In genomic region chr9:4226331-4227250, GRCh38 we compare ENCODE assay signal across 15 cellular contexts.
DNase-seq lines count a peak whose midpoint lies in the region; ATAC-seq and TF ChIP-seq lines count a peak whose summit lies in the region.
"Had no signal": no experiment of that assay in that cellular context is flagged by ENCODE, and none has a peak within 500 bp of the region (broad histone marks: within the 10 kb centered on the region; RNA-seq: fewer than 3 reads in every experiment).

No MANE protein-coding gene starts in this region.

- RAD21 ChIA-PET in HCT116 (lab: Charles Lee; ENCODE audit: low non-redundant PET in 1 of 2, low total read pairs in 2 of 2, uncharacterized antibody in 2 of 2, unreplicated experiment in 2 of 2): no interaction called here

- H3K4me3 ChIP-seq in Caco-2 (ENCODE audit: low read depth, low read length) (no peak overlapping the region), HCT116 (replicated peaks in 1 of 2; ENCODE audit: low read depth in 1 of 2, low read length in 2 of 2) (no peak overlapping the region)
- H3K4me3 ChIP-seq: esophagus squamous epithelium, PC-9, prostate gland had no signal

- in situ Hi-C loops in GM13977 (cut with MboI; ENCODE audit: low pct_unique_long_range_greater_than_20kb, low sequenced_read_pairs, unreplicated experiment): no loop called here

- DNase-seq in Caco-2: peak; percentile 4 to 38
- no peak for DNase-seq in HCT116 (ENCODE audit: low read depth, low spot score)
- no peak for DNase-seq in WTC11 (ENCODE audit: low spot score)
- DNase-seq in myocyte (ENCODE audit: low read depth): peak; percentile 18
- no peak for DNase-seq in GM13977 (ENCODE audit: low spot score)
- DNase-seq: activated naive CD4-positive, alpha-beta T cell treated with anti-CD3 and anti-CD28 coated beads, Interleukin-2, amount 10 ng/mL, durations not matched to agents 7 days and 5 days; DMS 273 treated with DMSO at 0.1 percent for 48 hours; esophagus squamous epithelium; MM.1S; NCI-H1930; NCI-H524 treated with DMSO at 0.1 percent for 48 hours had no signal

- no peaks in the 10 kb centered on the region for H3K9me2 ChIP-seq in HCT116 (ENCODE audit: insufficient read depth)

- CTCF ChIA-PET in Caco-2 (lab: Charles Lee): no interaction called here
- CTCF ChIA-PET in HCT116 (lab: Charles Lee): interaction anchor here (3.4 kb wide), 1 partner anchor 149 kb away, joined by 19 read pairs; no protein-coding TSS in a partner anchor
- CTCF ChIA-PET in WTC11 (lab: Charles Lee): interaction anchor here (0.6 to 1.4 kb wide), 3 partner anchors 8 to 89 kb away, joined by 3 to 4 read pairs (median 3); no protein-coding TSS in a partner anchor

- POLR2A ChIA-PET in Caco-2 (lab: Charles Lee): no interaction called here
- POLR2A ChIA-PET in HCT116 (lab: Charles Lee): no interaction called here
- POLR2A ChIA-PET in WTC11 (lab: Charles Lee): no interaction called here

- H3K4me1 ChIP-seq in Caco-2: peaks cover 21% of the 10 kb centered on the region
- peaks cover 0 to 55% of the 10 kb centered on the region in 2 experiments; a peak in 2 of 4 replicates for H3K4me1 ChIP-seq in HCT116 (ENCODE audit: control insufficient read depth in 1 of 2, insufficient read depth in 2 of 2, low read length in 2 of 2)
- H3K4me1 ChIP-seq: prostate gland had no signal

- H3K36me3 ChIP-seq in Caco-2 (ENCODE audit: control insufficient read depth, insufficient read depth, low read length) (no peaks in the 10 kb centered on the region), HCT116 (ENCODE audit: control insufficient read depth in 1 of 2, insufficient read depth in 2 of 2, low read length in 2 of 2) (no peaks in the 10 kb centered on the region)
- H3K36me3 ChIP-seq: esophagus squamous epithelium, prostate gland had no signal

- H3K79me2 ChIP-seq in HCT116 (ENCODE audit: insufficient read depth, low read length): no peaks in the 10 kb centered on the region

- H3K27me3 ChIP-seq in Caco-2 (replicated peaks; ENCODE audit: control insufficient read depth, insufficient read depth, low read length): no peaks in the 10 kb centered on the region
- no peaks in the 10 kb centered on the region for H3K27me3 ChIP-seq in HCT116 (ENCODE audit: insufficient read depth, low read length)
- H3K27me3 ChIP-seq: esophagus squamous epithelium had no signal

- H3K9me3 ChIP-seq in Caco-2 (no peaks in the 10 kb centered on the region), HCT116 (ENCODE audit: control insufficient read depth in 1 of 2, insufficient read depth in 1 of 2, low read depth in 1 of 2, low read length in 2 of 2) (no peaks in the 10 kb centered on the region)
- H3K9me3 ChIP-seq: esophagus squamous epithelium, prostate gland had no signal

- H3K9me3 Mint-ChIP-seq in Caco-2 (ENCODE audit: unreplicated experiment): no peaks in the 10 kb centered on the region
- H3K9me3 Mint-ChIP-seq in WTC11: no peaks in the 10 kb centered on the region
- H3K9me3 Mint-ChIP-seq: activated naive CD4-positive, alpha-beta T cell treated with anti-CD3 and anti-CD28 coated beads, Interleukin-2, amount 10 ng/mL, durations not matched to agents 7 days and 5 days had no signal

- H3K27me3 Mint-ChIP-seq in Caco-2 (ENCODE audit: insufficient read depth, unreplicated experiment) (no peaks in the 10 kb centered on the region), WTC11 (ENCODE audit: low read depth) (no peaks in the 10 kb centered on the region)
- H3K27me3 Mint-ChIP-seq: activated naive CD4-positive, alpha-beta T cell treated with anti-CD3 and anti-CD28 coated beads, Interleukin-2, amount 10 ng/mL, durations not matched to agents 7 days and 5 days had no signal

- ATAC-seq in HCT116: no peak
- ATAC-seq in WTC11: 0 out of 2 replicates have a peak, but pooled peaks have one; percentile 22
- ATAC-seq in GM18909 (IDR thresholded peaks at IDR 0.05; ENCODE audit: poor library complexity, unreplicated experiment): no peak
- no peak for ATAC-seq in GM19351 (IDR thresholded peaks at IDR 0.05; ENCODE audit: unreplicated experiment)

- peak overlapping the region; percentile 42 for H3K4me2 ChIP-seq in HCT116 (ENCODE audit: low read length)
- H3K4me2 ChIP-seq: PC-9 had no signal

- H3K9ac ChIP-seq in HCT116 (ENCODE audit: low read length): peak overlapping the region; percentile 21

- peak overlapping the region; percentile 25; the same call in 1 of the 2 replicates for H3K27ac ChIP-seq in HCT116 (ENCODE audit: low read depth, low read length)
- H3K27ac ChIP-seq: esophagus squamous epithelium, PC-9, prostate gland had no signal

- intact Hi-C loops in Caco-2 (cut with micrococcal nuclease; ENCODE audit: unreplicated experiment): loop anchor here (5.0 kb wide), 1 partner anchor 79 kb away; no protein-coding TSS in a partner anchor
- intact Hi-C loops in HCT116 (cut with micrococcal nuclease): loop anchor here (5.0 kb wide), 1 partner anchor 149 kb away; no protein-coding TSS in a partner anchor

- no peak for TF ChIP-seq POLR2A in HCT116 (IDR thresholded peaks at IDR 0.05; ENCODE audit: borderline replicate concordance, extremely low read depth, insufficient read depth, insufficient read length)

- H3K4me3 Mint-ChIP-seq in Caco-2 (ENCODE audit: unreplicated experiment): no peak overlapping the region
- no peak overlapping the region for H3K4me3 Mint-ChIP-seq in WTC11
- H3K4me3 Mint-ChIP-seq: activated naive CD4-positive, alpha-beta T cell treated with anti-CD3 and anti-CD28 coated beads, Interleukin-2, amount 10 ng/mL, durations not matched to agents 7 days and 5 days had no signal

- no peak overlapping the region for H3K27ac Mint-ChIP-seq in Caco-2 (ENCODE audit: unreplicated experiment)
- no peak overlapping the region; the same call in 1 of the 2 replicates for H3K27ac Mint-ChIP-seq in WTC11
- H3K27ac Mint-ChIP-seq: activated naive CD4-positive, alpha-beta T cell treated with anti-CD3 and anti-CD28 coated beads, Interleukin-2, amount 10 ng/mL, durations not matched to agents 7 days and 5 days had no signal

- TF ChIP-seq RAD21 in HCT116 (IDR thresholded peaks at IDR 0.05; ENCODE audit: low read depth): no peak

- H3K4me1 Mint-ChIP-seq in Caco-2 (ENCODE audit: low read depth, unreplicated experiment): peaks cover 9% of the 10 kb centered on the region
- peaks cover 8% of the 10 kb centered on the region for H3K4me1 Mint-ChIP-seq in WTC11
- H3K4me1 Mint-ChIP-seq: activated naive CD4-positive, alpha-beta T cell treated with anti-CD3 and anti-CD28 coated beads, Interleukin-2, amount 10 ng/mL, durations not matched to agents 7 days and 5 days had no signal

- H2AFZ ChIP-seq in HCT116 (ENCODE audit: low read depth, low read length, poor library complexity, severe bottlenecking): no peak overlapping the region
- H2AFZ ChIP-seq: PC-9 had no signal

- no peak for TF ChIP-seq CTCF in Caco-2 (IDR thresholded peaks at IDR 0.05; ENCODE audit: insufficient read depth in 1 of 2, low read depth in 1 of 2, low read length in 1 of 2, severe bottlenecking in 1 of 2, unreplicated experiment in 1 of 2)
- TF ChIP-seq CTCF in HCT116 (IDR thresholded peaks at IDR 0.05 in 2 of 3, conservative IDR thresholded peaks at IDR 0.05 in 1 of 3; ENCODE audit: borderline replicate concordance in 1 of 3, insufficient read depth in 1 of 3, low read depth in 2 of 3, low read length in 2 of 3): no peak
- no peak for TF ChIP-seq CTCF in WTC11 (IDR thresholded peaks at IDR 0.05)
- TF ChIP-seq CTCF in GM13977 (IDR thresholded peaks at IDR 0.05; ENCODE audit: extremely low read depth, insufficient read depth, missing control alignments): no peak

- BruUV-seq in Caco-2 (replicated peaks; lab: Mats Ljungman, UMichigan) (no TSS peak), HCT116 (replicated peaks; lab: Mats Ljungman, UMichigan) (no TSS peak)

- H3K36me3 Mint-ChIP-seq in Caco-2 (ENCODE audit: insufficient read depth, unreplicated experiment) (no peaks in the 10 kb centered on the region), WTC11 (no peaks in the 10 kb centered on the region)
- H3K36me3 Mint-ChIP-seq: activated naive CD4-positive, alpha-beta T cell treated with anti-CD3 and anti-CD28 coated beads, Interleukin-2, amount 10 ng/mL, durations not matched to agents 7 days and 5 days had no signal

- H4K20me1 ChIP-seq in HCT116 (ENCODE audit: insufficient read depth): no peaks in the 10 kb centered on the region

TF ChIP-seq in HCT116, 20 proteins besides CTCF, POLR2A, EP300 and RAD21:
- TF ChIP-seq, protein P1, sequence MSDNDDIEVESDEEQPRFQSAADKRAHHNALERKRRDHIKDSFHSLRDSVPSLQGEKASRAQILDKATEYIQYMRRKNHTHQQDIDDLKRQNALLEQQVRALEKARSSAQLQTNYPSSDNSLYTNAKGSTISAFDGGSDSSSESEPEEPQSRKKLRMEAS (IDR thresholded peaks at IDR 0.05): no peak
- TF ChIP-seq ZNF274 (IDR thresholded peaks at IDR 0.05; ENCODE audit: low read depth, low read length) (no peak), YY1 (IDR thresholded peaks at IDR 0.05; ENCODE audit: extremely low read depth, insufficient replicate concordance, low read depth, low read length) (no peak), FOSL1 (IDR thresholded peaks at IDR 0.05; ENCODE audit: low read depth) (no peak), CEBPB (IDR thresholded peaks at IDR 0.05; ENCODE audit: low read depth) (no peak), EGR1 (IDR thresholded peaks at IDR 0.05; ENCODE audit: low read depth) (no peak)

TF ChIP-seq in WTC11, 78 proteins besides CTCF, POLR2A, EP300 and RAD21:
- TF ChIP-seq NR2C2 (CRISPR knock-in tag; IDR thresholded peaks at IDR 0.05) (no peak), NFE2L1 (CRISPR knock-in tag; IDR thresholded peaks at IDR 0.05) (peak; percentile 61; the same call in 1 of the 2 replicates)

Comparison
In these comparisons a context has a peak if more than half of its experiments do, and no peak if none do; other contexts are left out.
1. DNase-seq: peak in Caco-2 (2 of 2) and myocyte (single experiment); none in HCT116 (single experiment), WTC11 (single experiment) and GM13977 (single experiment).